19 cellular contexts compared by ENCODE assay signal in genomic region chr13:113803409-113804016, GRCh38. TPM values are rescaled to one million over a fixed set of nuclear protein-coding genes. Genes with fewer than 3 reads are reported as not detected.
DNase-seq lines count a peak whose midpoint lies in the region; ATAC-seq and TF ChIP-seq lines count a peak whose summit lies in the region.
"Had no signal": no experiment of that assay in that cellular context is flagged by ENCODE, and none has a peak within 500 bp of the region (broad histone marks: within the 10 kb centered on the region; RNA-seq: fewer than 3 reads in every experiment).

No MANE protein-coding gene starts in this region.

- H3K36me3 Mint-ChIP-seq in chondrocyte (ENCODE audit: low read depth) = no peaks in the 10 kb centered on the region
- no peaks in the 10 kb centered on the region for H3K36me3 Mint-ChIP-seq in stimulated activated memory B cell treated with anti-CD40 and anti-IgM and Interleukin-4, amounts not matched to agents 10 μg/mL and 1 μg/mL and 100 μg/mL, for 72 hours
- H3K36me3 Mint-ChIP-seq: IgD-negative memory B cell had no signal

- intact Hi-C loops in mucosa of descending colon (cut with DNase I, micrococcal nuclease) = no loop called here

- no peak overlapping the region for H3K4me3 Mint-ChIP-seq in chondrocyte (ENCODE audit: unreplicated experiment)
- no peak overlapping the region for H3K4me3 Mint-ChIP-seq in stimulated activated memory B cell treated with anti-CD40 and anti-IgM and Interleukin-4, amounts not matched to agents 10 μg/mL and 1 μg/mL and 100 μg/mL, for 72 hours
- H3K4me3 Mint-ChIP-seq: CD4-positive, alpha-beta T cell; IgD-negative memory B cell had no signal

- ATAC-seq in mucosa of descending colon (no peak), GM18868 (IDR thresholded peaks at IDR 0.05; ENCODE audit: unreplicated experiment) (no peak), HG03439 (IDR thresholded peaks at IDR 0.05; ENCODE audit: unreplicated experiment) (no peak)
- peak; percentile 25 for ATAC-seq in stimulated activated memory B cell treated with anti-CD40 and anti-IgM and Interleukin-4, amounts not matched to agents 10 μg/mL and 1 μg/mL and 100 μg/mL, for 72 hours

- no peak overlapping the region for H3K4me3 ChIP-seq in mucosa of descending colon
- H3K4me3 ChIP-seq: BLaER1, Peyer's patch had no signal

- H3K9me3 ChIP-seq in mucosa of descending colon = peaks cover 5% of the 10 kb centered on the region

- H3K9me3 Mint-ChIP-seq in chondrocyte (ENCODE audit: low read depth) = peaks cover 2% of the 10 kb centered on the region
- H3K9me3 Mint-ChIP-seq in stimulated activated memory B cell treated with anti-CD40 and anti-IgM and Interleukin-4, amounts not matched to agents 10 μg/mL and 1 μg/mL and 100 μg/mL, for 72 hours = peaks cover 5% of the 10 kb centered on the region
- H3K9me3 Mint-ChIP-seq: CD4-positive, alpha-beta T cell had no signal

- H3K27ac Mint-ChIP-seq in chondrocyte (ENCODE audit: unreplicated experiment) = no peak overlapping the region
- H3K27ac Mint-ChIP-seq in stimulated activated memory B cell treated with anti-CD40 and anti-IgM and Interleukin-4, amounts not matched to agents 10 μg/mL and 1 μg/mL and 100 μg/mL, for 72 hours = no peak overlapping the region
- H3K27ac Mint-ChIP-seq: CD4-positive, alpha-beta T cell; IgD-negative memory B cell had no signal

- no peaks in the 10 kb centered on the region for H3K27me3 Mint-ChIP-seq in chondrocyte (ENCODE audit: low read depth)
- H3K27me3 Mint-ChIP-seq in stimulated activated memory B cell treated with anti-CD40 and anti-IgM and Interleukin-4, amounts not matched to agents 10 μg/mL and 1 μg/mL and 100 μg/mL, for 72 hours = peaks cover 22% of the 10 kb centered on the region
- H3K27me3 Mint-ChIP-seq: CD4-positive, alpha-beta T cell; IgD-negative memory B cell had no signal

- peaks cover 5% of the 10 kb centered on the region for H3K4me1 Mint-ChIP-seq in chondrocyte (ENCODE audit: low read depth)
- no peaks in the 10 kb centered on the region for H3K4me1 Mint-ChIP-seq in stimulated activated memory B cell treated with anti-CD40 and anti-IgM and Interleukin-4, amounts not matched to agents 10 μg/mL and 1 μg/mL and 100 μg/mL, for 72 hours
- H3K4me1 Mint-ChIP-seq: IgD-negative memory B cell had no signal

- no peaks in the 10 kb centered on the region for H3K36me3 ChIP-seq in mucosa of descending colon (ENCODE audit: low read depth)
- H3K36me3 ChIP-seq: Peyer's patch had no signal

- TF ChIP-seq CTCF in chondrocyte (IDR thresholded peaks at IDR 0.05) (no peak), mucosa of descending colon (IDR thresholded peaks at IDR 0.05) (no peak)

- DNase-seq in activated naive CD4-positive, alpha-beta T cell treated with anti-CD3 and anti-CD28 coated beads, Interleukin-2, amount 50 U/mL, for 16 hours = peak; percentile 5
- DNase-seq in activated naive CD4-positive, alpha-beta T cell (lab: John Stamatoyannopoulos, UW) = no peak
- DNase-seq in chondrocyte (ENCODE audit: low spot score) (peak; percentile 84), mucosa of descending colon (peak in 2 of 3 donors; percentile 12 to 40), HT-29 (ENCODE audit: low spot score) (no peak)
- DNase-seq: CD4-positive, alpha-beta T cell; GOT3; Karpas-422; MV-4-11; NCI-H1105 treated with DMSO at 0.1 percent for 48 hours; NCI-H2029 treated with DMSO at 0.1 percent for 48 hours; NCI-H2171 treated with DMSO at 0.1 percent for 48 hours; NCI-H524 treated with DMSO at 0.1 percent for 48 hours had no signal

- no peaks in the 10 kb centered on the region for H3K4me1 ChIP-seq in mucosa of descending colon (ENCODE audit: low read depth)

RNA-seq across cellular contexts. Expression of gene TMEM255B, which starts 44.5 kb away (rescaled TPM):
- 2.6 to 7.1 TPM (median 5.2 TPM) in 3 replicates for total RNA-seq in chondrocyte
- total RNA-seq in mucosa of descending colon = 1 to 10 TPM; 2.9 to 6.6 (median 6.3) TPM
- 0.81 and 1.6 TPM in 2 replicates for total RNA-seq in HT-29 (2014; rRNA removed; shearing (Covaris generic))

Comparison
In these comparisons a context has a peak if more than half of its experiments do, and no peak if none do; other contexts are left out.
1. DNase-seq: peak in activated naive CD4-positive, alpha-beta T cell treated with anti-CD3 and anti-CD28 coated beads, Interleukin-2, amount 50 U/mL, for 16 hours (single experiment), chondrocyte (single experiment) and mucosa of descending colon (2 of 3); none in activated naive CD4-positive, alpha-beta T cell (0 of 4) and HT-29 (single experiment).